In genomic region chr6:166997348-166997747, GRCh38 we compare ENCODE assay signal across 8 cellular contexts. TPM values are rescaled to one million over a fixed set of nuclear protein-coding genes. Genes with fewer than 3 reads are reported as not detected.
A peak's percentile ranks its signal among the peaks of the same experiment; 100 is the strongest.
DNase-seq lines count a peak whose midpoint lies in the region; ATAC-seq and TF ChIP-seq lines count a peak whose summit lies in the region.

No MANE protein-coding gene starts in this region.

- H3K9ac ChIP-seq in skeletal muscle tissue (ENCODE audit: low read depth in 1 of 3, low read length in 3 of 3) = no peak overlapping the region

- no peak for DNase-seq in activated CD4-positive, alpha-beta T cell treated with anti-CD3 and anti-CD28 coated beads for 36 hours
- DNase-seq in activated CD4-positive, alpha-beta T cell treated with anti-CD3 and anti-CD28 coated beads, Interleukin-2, amount 50 U/mL, for 4 hours = no peak
- DNase-seq in WTC11 (ENCODE audit: low spot score) (no peak), glutamatergic neuron (no peak), D341Med (ENCODE audit: low spot score) (no peak), NCI-H146 (lab: John Stamatoyannopoulos, UW) (no peak), SIG-M5 treated with dmso at 0.1 percent for 504 hours (lab: John Stamatoyannopoulos, UW; ENCODE audit: unreplicated experiment) (no peak)

- no peaks in the 10 kb centered on the region for H3K27me3 Mint-ChIP-seq in activated CD4-positive, alpha-beta T cell treated with anti-CD3 and anti-CD28 coated beads for 36 hours
- H3K27me3 Mint-ChIP-seq in WTC11 (ENCODE audit: low read depth) (no peaks in the 10 kb centered on the region), glutamatergic neuron (ENCODE audit: unreplicated experiment) (no peaks in the 10 kb centered on the region)

- peak overlapping the region; percentile 85 for H3K4me3 Mint-ChIP-seq in activated CD4-positive, alpha-beta T cell treated with anti-CD3 and anti-CD28 coated beads for 36 hours
- H3K4me3 Mint-ChIP-seq in WTC11 (peak overlapping the region; percentile 66), glutamatergic neuron (ENCODE audit: unreplicated experiment) (peak overlapping the region; percentile 17)

- peak overlapping the region; percentile 79 to 83 (median 79) for H3K4me3 ChIP-seq in skeletal muscle tissue (ENCODE audit: low read length in 3 of 3)

- CTCF ChIA-PET in activated CD4-positive, alpha-beta T cell treated with anti-CD3 and anti-CD28 coated beads for 36 hours (lab: Charles Lee) = interaction anchor here (0.6 kb wide), 1 partner anchor 59 kb away, joined by 3 read pairs; no protein-coding TSS in a partner anchor
- CTCF ChIA-PET in WTC11 (lab: Charles Lee) = interaction anchor here (0.9 to 3.2 kb wide), 6 partner anchors 8 to 222 kb away, joined by 3 to 42 read pairs (median 5); no protein-coding TSS in a partner anchor

- peak overlapping the region; percentile 37 for H3K27ac Mint-ChIP-seq in activated CD4-positive, alpha-beta T cell treated with anti-CD3 and anti-CD28 coated beads for 36 hours
- peak overlapping the region; percentile 89 for H3K27ac Mint-ChIP-seq in WTC11
- H3K27ac Mint-ChIP-seq in glutamatergic neuron (ENCODE audit: unreplicated experiment) = no peak overlapping the region

- no peaks in the 10 kb centered on the region for H3K27me3 ChIP-seq in skeletal muscle tissue (ENCODE audit: control insufficient read depth in 3 of 3, insufficient read depth in 3 of 3, low read length in 3 of 3)

- TF ChIP-seq CTCF in WTC11 (IDR thresholded peaks at IDR 0.05) (no peak), glutamatergic neuron (IDR thresholded peaks at IDR 0.05; ENCODE audit: partially characterized antibody, unreplicated experiment) (no peak)

- no peaks in the 10 kb centered on the region for H3K9me3 Mint-ChIP-seq in activated CD4-positive, alpha-beta T cell treated with anti-CD3 and anti-CD28 coated beads for 36 hours (ENCODE audit: low read depth)
- H3K9me3 Mint-ChIP-seq in WTC11 = peaks cover under 1% of the 10 kb centered on the region
- no peaks in the 10 kb centered on the region for H3K9me3 Mint-ChIP-seq in glutamatergic neuron (ENCODE audit: unreplicated experiment)

- H3K4me1 ChIP-seq in skeletal muscle tissue (ENCODE audit: control insufficient read depth in 3 of 3, insufficient read depth in 3 of 3, low read length in 3 of 3) = peaks cover 10 to 21% (median 18%) of the 10 kb centered on the region in 3 donors

- H3K4me1 Mint-ChIP-seq in activated CD4-positive, alpha-beta T cell treated with anti-CD3 and anti-CD28 coated beads for 36 hours = peaks cover 29% of the 10 kb centered on the region
- peaks cover 33% of the 10 kb centered on the region for H3K4me1 Mint-ChIP-seq in WTC11
- no peaks in the 10 kb centered on the region for H3K4me1 Mint-ChIP-seq in glutamatergic neuron (ENCODE audit: low read depth, unreplicated experiment)

- H3K27ac ChIP-seq in skeletal muscle tissue (ENCODE audit: low read depth, low read length) = no peak overlapping the region

- intact Hi-C loops in activated CD4-positive, alpha-beta T cell treated with anti-CD3 and anti-CD28 coated beads for 36 hours (cut with DNase I, micrococcal nuclease) = loop anchor here in 1 of 2 experiments (1.0 kb wide), 1 partner anchor 145 kb away; no protein-coding TSS in a partner anchor

- ATAC-seq in activated CD4-positive, alpha-beta T cell treated with anti-CD3 and anti-CD28 coated beads for 36 hours = no peak
- no peak for ATAC-seq in WTC11

- H3K36me3 Mint-ChIP-seq in activated CD4-positive, alpha-beta T cell treated with anti-CD3 and anti-CD28 coated beads for 36 hours (ENCODE audit: low read depth) = peaks cover 14% of the 10 kb centered on the region
- H3K36me3 Mint-ChIP-seq in WTC11 (peaks cover 40% of the 10 kb centered on the region), glutamatergic neuron (ENCODE audit: unreplicated experiment) (no peaks in the 10 kb centered on the region)

- no peaks in the 10 kb centered on the region for H3K9me3 ChIP-seq in skeletal muscle tissue (ENCODE audit: control insufficient read depth in 3 of 3, low read length in 3 of 3)

- POLR2A ChIA-PET in activated CD4-positive, alpha-beta T cell treated with anti-CD3 and anti-CD28 coated beads for 36 hours (lab: Charles Lee) = interaction anchor here (0.6 kb wide), 1 partner anchor 71 kb away, joined by 7 read pairs; no protein-coding TSS in a partner anchor
- POLR2A ChIA-PET in WTC11 (lab: Charles Lee) = interaction anchor here (1.1 to 2.8 kb wide), 2 partner anchors 41 to 44 kb away, joined by 3 to 8 read pairs; partner anchors contain the start of gene RNASET2

- H3K36me3 ChIP-seq in skeletal muscle tissue (ENCODE audit: control insufficient read depth in 3 of 3, insufficient read depth in 3 of 3, low read length in 3 of 3) = peaks cover 0 to 2% (median 2%) of the 10 kb centered on the region in 3 donors

TF ChIP-seq in WTC11, 78 proteins besides CTCF, POLR2A, EP300 and RAD21 (continues in another document):
- no peak for TF ChIP-seq NR3C1 (CRISPR knock-in tag; conservative IDR thresholded peaks at IDR 0.05; ENCODE audit: low read depth)
- no peak for TF ChIP-seq ZNF425 (CRISPR knock-in tag; conservative IDR thresholded peaks at IDR 0.05)
- no peak for TF ChIP-seq E2F4 (CRISPR knock-in tag; IDR thresholded peaks at IDR 0.05; ENCODE audit: borderline replicate concordance, low read depth)
- TF ChIP-seq ZNF281 (CRISPR knock-in tag; IDR thresholded peaks at IDR 0.05) = no peak
- TF ChIP-seq OVOL2 (CRISPR knock-in tag; IDR thresholded peaks at IDR 0.05; ENCODE audit: borderline replicate concordance) = no peak
- TF ChIP-seq ZNF512 (CRISPR knock-in tag; IDR thresholded peaks at IDR 0.05; ENCODE audit: borderline replicate concordance) = no peak
- TF ChIP-seq SMAD4 (CRISPR knock-in tag; IDR thresholded peaks at IDR 0.05) = no peak
- no peak for TF ChIP-seq RORB (CRISPR knock-in tag; IDR thresholded peaks at IDR 0.05)

RNA-seq across cellular contexts. Expression of gene CEP43, which starts 1.8 kb away (rescaled TPM):
- 10 to 100 TPM; 19.9 to 20.0 TPM for total RNA-seq in activated CD4-positive, alpha-beta T cell treated with anti-CD3 and anti-CD28 coated beads for 36 hours
- total RNA-seq in WTC11 (2021) (23.4 to 25.6 TPM (median 25.1 TPM) in 3 replicates), glutamatergic neuron (ENCODE audit: unreplicated experiment) (12.1 TPM), skeletal muscle tissue (16.7 TPM)

RNA-seq across cellular contexts. Expression of gene RNASET2, which starts 41.0 kb away (rescaled TPM):
- total RNA-seq in activated CD4-positive, alpha-beta T cell treated with anti-CD3 and anti-CD28 coated beads for 36 hours = 10 to 100 TPM; 68.7 to 85.2 TPM
- total RNA-seq in WTC11 (2021) (35.6 to 44.3 TPM (median 41.9 TPM) in 3 replicates), glutamatergic neuron (ENCODE audit: unreplicated experiment) (2.2 TPM), skeletal muscle tissue (20.9 TPM)

Comparison
In these comparisons a context has a peak if more than half of its experiments do, and no peak if none do; other contexts are left out.
1. H3K4me3 Mint-ChIP-seq: peak in every context shown above with its lines; median percentile 85 in activated CD4-positive, alpha-beta T cell treated with anti-CD3 and anti-CD28 coated beads for 36 hours; 66 in WTC11; 17 in glutamatergic neuron.